19 cellular contexts compared by ENCODE assay signal in genomic region chr16:12489362-12489761, GRCh38.
"Had no signal": no experiment of that assay in that cellular context is flagged by ENCODE, and none has a peak within 500 bp of the region (broad histone marks: within the 10 kb centered on the region; RNA-seq: fewer than 3 reads in every experiment).

No MANE protein-coding gene starts in this region.

- H3K4me3 Mint-ChIP-seq: activated naive CD8-positive, alpha-beta T cell had no signal

- H3K27ac Mint-ChIP-seq: activated naive CD8-positive, alpha-beta T cell had no signal

- ATAC-seq: gastroesophageal sphincter, right lobe of liver had no signal

- H3K27me3 Mint-ChIP-seq: activated naive CD8-positive, alpha-beta T cell had no signal

- DNase-seq: activated CD4-positive, CD25-positive, alpha-beta regulatory T cell treated with anti-CD3 and anti-CD28 coated beads, Interleukin-2, amount 50 U/mL, for 72 hours; activated CD8-positive, alpha-beta memory T cell treated with anti-CD3 and anti-CD28 coated beads for 24 hours; activated CD8-positive, alpha-beta memory T cell treated with anti-CD3 and anti-CD28 coated beads, Interleukin-2, amount 50 U/mL, for 4 hours; activated effector memory CD4-positive, alpha-beta T cell treated with anti-CD3 and anti-CD28 coated beads, Interleukin-2, amount 50 U/mL, for 16 hours; amygdala; cerebellar nuclear complex; cortex of kidney; head of caudate nucleus; occipital lobe; posterior cingulate gyrus; right lobe of liver; SK-N-SH; stimulated activated CD4-positive, alpha-beta T cell treated with anti-CD3 and anti-CD28 coated beads, Interleukin-1b, Interleukin-23, amount 100 ng/mL, for 48 hours; testis; trophoblast cell; uterus; WERI-Rb-1 had no signal
